Comparison of ENCODE assay signal across 28 cellular contexts in genomic region chr16:27811881-27812280, GRCh38.
"Had no signal": no experiment of that assay in that cellular context is flagged by ENCODE, and none has a peak within 500 bp of the region (broad histone marks: within the 10 kb centered on the region; RNA-seq: fewer than 3 reads in every experiment).

No MANE protein-coding gene starts in this region.

- H3K36me3 Mint-ChIP-seq: activated naive CD8-positive, alpha-beta T cell treated with anti-CD3 and anti-CD28 coated beads, Interleukin-2, amount 10 ng/mL, durations not matched to agents 7 days and 5 days had no signal

- H3K27me3 ChIP-seq: adrenal gland, SJCRH30 had no signal

- H3K27ac Mint-ChIP-seq: activated CD4-positive, alpha-beta memory T cell treated with anti-CD3 and anti-CD28 coated beads, Interleukin-2, amount 10 ng/mL, durations not matched to agents 7 days and 5 days; activated CD4-positive, alpha-beta T cell treated with anti-CD3 and anti-CD28 coated beads, Interleukin-2, amount 10 ng/mL, durations not matched to agents 7 days and 5 days; activated naive CD8-positive, alpha-beta T cell treated with anti-CD3 and anti-CD28 coated beads, Interleukin-2, amount 10 ng/mL, durations not matched to agents 7 days and 5 days; activated T-helper 17 cell treated with anti-CD3 and anti-CD28 coated beads, Interleukin-2, amount 50 U/mL, for 72 hours had no signal

- H3K4me3 Mint-ChIP-seq: activated CD4-positive, alpha-beta memory T cell treated with anti-CD3 and anti-CD28 coated beads, Interleukin-2, amount 10 ng/mL, durations not matched to agents 7 days and 5 days; activated CD4-positive, alpha-beta T cell treated with anti-CD3 and anti-CD28 coated beads, Interleukin-2, amount 10 ng/mL, durations not matched to agents 7 days and 5 days; activated naive CD8-positive, alpha-beta T cell treated with anti-CD3 and anti-CD28 coated beads, Interleukin-2, amount 10 ng/mL, durations not matched to agents 7 days and 5 days; activated T-helper 17 cell treated with anti-CD3 and anti-CD28 coated beads, Interleukin-2, amount 50 U/mL, for 72 hours had no signal

- H3K9me3 Mint-ChIP-seq: activated CD4-positive, alpha-beta memory T cell treated with anti-CD3 and anti-CD28 coated beads, Interleukin-2, amount 10 ng/mL, durations not matched to agents 7 days and 5 days; activated CD4-positive, alpha-beta T cell treated with anti-CD3 and anti-CD28 coated beads, Interleukin-2, amount 10 ng/mL, durations not matched to agents 7 days and 5 days; activated naive CD8-positive, alpha-beta T cell treated with anti-CD3 and anti-CD28 coated beads, Interleukin-2, amount 10 ng/mL, durations not matched to agents 7 days and 5 days; activated T-helper 17 cell treated with anti-CD3 and anti-CD28 coated beads, Interleukin-2, amount 50 U/mL, for 72 hours had no signal

- ATAC-seq: activated T-helper 17 cell treated with anti-CD3 and anti-CD28 coated beads, Interleukin-2, amount 50 U/mL, for 72 hours; Panc1 had no signal

- H3K4me1 Mint-ChIP-seq: activated CD4-positive, alpha-beta memory T cell treated with anti-CD3 and anti-CD28 coated beads, Interleukin-2, amount 10 ng/mL, durations not matched to agents 7 days and 5 days; activated CD4-positive, alpha-beta T cell treated with anti-CD3 and anti-CD28 coated beads, Interleukin-2, amount 10 ng/mL, durations not matched to agents 7 days and 5 days; activated naive CD8-positive, alpha-beta T cell treated with anti-CD3 and anti-CD28 coated beads, Interleukin-2, amount 10 ng/mL, durations not matched to agents 7 days and 5 days; activated T-helper 17 cell treated with anti-CD3 and anti-CD28 coated beads, Interleukin-2, amount 50 U/mL, for 72 hours had no signal

- H3K36me3 ChIP-seq: adrenal gland, SJCRH30 had no signal

- H3K4me1 ChIP-seq: adrenal gland, SJCRH30 had no signal

- H3K9me3 ChIP-seq: adrenal gland, SJCRH30, SK-N-SH had no signal

- H3K4me3 ChIP-seq: adrenal gland, SJCRH30 had no signal

- H3K27ac ChIP-seq: adrenal gland, SJCRH30, VCaP had no signal

- DNase-seq: activated CD4-positive, alpha-beta memory T cell treated with anti-CD3 and anti-CD28 coated beads, Interleukin-2, amount 10 ng/mL, durations not matched to agents 7 days and 5 days; activated CD4-positive, alpha-beta T cell treated with anti-CD3 and anti-CD28 coated beads, Interleukin-2, amount 10 ng/mL, durations not matched to agents 7 days and 5 days; activated CD4-positive, CD25-positive, alpha-beta regulatory T cell; activated naive CD4-positive, alpha-beta T cell treated with anti-CD3 and anti-CD28 coated beads, Interleukin-2, amount 50 U/mL, for 16 hours; activated naive CD8-positive, alpha-beta T cell treated with anti-CD3 and anti-CD28 coated beads, Interleukin-2, amount 10 ng/mL, durations not matched to agents 7 days and 5 days; activated T-cell treated with anti-CD3 and anti-CD28 coated beads for 4 hours; activated T-cell treated with anti-CD3 and anti-CD28 coated beads, Interleukin-2, amount 50 U/mL, for 48 hours; adrenal gland; anterior cingulate cortex; KG1; NCI-H1092; NCI-H1417; NCI-H1694; NCI-H2029; NCI-H2107; NCI-H2171 treated with DMSO at 0.1 percent for 48 hours; NCI-H226; NCI-H526 treated with DMSO at 0.1 percent for 48 hours; NCI-H82; OCI-M1; Right ventricle myocardium superior; RPMI8226; SJCRH30; SK-N-SH; T-helper 1 cell had no signal

- H3K27me3 Mint-ChIP-seq: activated CD4-positive, alpha-beta T cell treated with anti-CD3 and anti-CD28 coated beads, Interleukin-2, amount 10 ng/mL, durations not matched to agents 7 days and 5 days; activated naive CD8-positive, alpha-beta T cell treated with anti-CD3 and anti-CD28 coated beads, Interleukin-2, amount 10 ng/mL, durations not matched to agents 7 days and 5 days had no signal
